23 cellular contexts compared by ENCODE assay signal in genomic region chr14:53043107-53043704, GRCh38.
DNase-seq lines count a peak whose midpoint lies in the region; ATAC-seq and TF ChIP-seq lines count a peak whose summit lies in the region.
"Had no signal": no experiment of that assay in that cellular context is flagged by ENCODE, and none has a peak within 500 bp of the region (broad histone marks: within the 10 kb centered on the region; RNA-seq: fewer than 3 reads in every experiment).

No MANE protein-coding gene starts in this region.

- H3K27ac Mint-ChIP-seq in stimulated activated naive B cell treated with anti-CD40 and anti-IgM and Interleukin-4, amounts not matched to agents 10 μg/mL and 1 μg/mL and 100 μg/mL, for 72 hours: no peak overlapping the region
- H3K27ac Mint-ChIP-seq in naive thymus-derived CD8-positive, alpha-beta T cell: peak overlapping the region in 1 of 10 donors; percentile 26
- no peak overlapping the region for H3K27ac Mint-ChIP-seq in immature natural killer cell
- H3K27ac Mint-ChIP-seq: activated CD4-positive, alpha-beta memory T cell treated with anti-CD3 and anti-CD28 coated beads, Interleukin-2, amount 10 ng/mL, durations not matched to agents 7 days and 5 days; activated naive CD8-positive, alpha-beta T cell; naive thymus-derived CD4-positive, alpha-beta T cell; progenitor cell of endocrine pancreas; T-cell had no signal

- intact Hi-C loops in ascending aorta (cut with DNase I): no loop called here

- peaks cover 0 to 3% of the 10 kb centered on the region in 2 donors for H3K9me3 Mint-ChIP-seq in stimulated activated naive B cell treated with anti-CD40 and anti-IgM and Interleukin-4, amounts not matched to agents 10 μg/mL and 1 μg/mL and 100 μg/mL, for 72 hours
- H3K9me3 Mint-ChIP-seq in naive thymus-derived CD8-positive, alpha-beta T cell: no peaks in the 10 kb centered on the region
- H3K9me3 Mint-ChIP-seq in immature natural killer cell: no peaks in the 10 kb centered on the region
- H3K9me3 Mint-ChIP-seq: activated CD4-positive, alpha-beta memory T cell treated with anti-CD3 and anti-CD28 coated beads, Interleukin-2, amount 10 ng/mL, durations not matched to agents 7 days and 5 days; T-cell had no signal

- POLR2A ChIA-PET in naive thymus-derived CD8-positive, alpha-beta T cell (lab: Charles Lee): no interaction called here

- H3K36me3 ChIP-seq in ascending aorta (no peaks in the 10 kb centered on the region), lung (ENCODE audit: control insufficient read depth in 2 of 2, insufficient read depth in 2 of 2, low read length in 2 of 2) (no peaks in the 10 kb centered on the region), subcutaneous abdominal adipose tissue (ENCODE audit: control insufficient read depth in 5 of 5, insufficient read depth in 5 of 5, low read length in 5 of 5) (peaks cover 0 to 12% (median 3%) of the 10 kb centered on the region in 5 donors)
- H3K36me3 ChIP-seq: MG63 had no signal

- DNase-seq in ascending aorta (ENCODE audit: low spot score in 2 of 2): peak in 1 of 2 donors; percentile 66
- peak; percentile 73 for DNase-seq in fibroblast of villous mesenchyme (ENCODE audit: low read depth)
- no peak for DNase-seq in lung (ENCODE audit: low spot score)
- no peak for DNase-seq in stimulated activated naive B cell treated with anti-CD40 and anti-IgM and Interleukin-4, amounts not matched to agents 10 μg/mL and 1 μg/mL and 100 μg/mL, for 72 hours
- DNase-seq in naive thymus-derived CD8-positive, alpha-beta T cell: no peak
- no peak for DNase-seq in immature natural killer cell
- no peak for DNase-seq in T-helper 2 cell
- DNase-seq: activated CD4-positive, alpha-beta memory T cell treated with anti-CD3 and anti-CD28 coated beads, Interleukin-2, amount 10 ng/mL, durations not matched to agents 7 days and 5 days; activated T-cell treated with anti-CD3 and anti-CD28 coated beads, Interleukin-2, amount 50 U/mL, for 48 hours; Caco-2; caudate nucleus; effector memory CD4-positive, alpha-beta T cell; left colon; MG63; naive thymus-derived CD4-positive, alpha-beta T cell; NCI-H187; NCI-H446 treated with DMSO at 0.1 percent for 48 hours; stimulated activated naive CD8-positive, alpha-beta T cell treated with anti-CD3 and anti-CD28 coated beads, Interleukin-15, amount 100 ng/mL, for 72 hours; T-cell had no signal

- H3K4me3 ChIP-seq in ascending aorta (peak overlapping the region in 1 of 2 donors; percentile 46), fibroblast of villous mesenchyme (ENCODE audit: low read depth, low read length) (no peak overlapping the region), lung (no peak overlapping the region), subcutaneous abdominal adipose tissue (ENCODE audit: low read depth in 1 of 5, low read length in 5 of 5) (peak overlapping the region in 2 of 5 donors; percentile 10 to 28)
- H3K4me3 ChIP-seq: MG63 had no signal

- WGBS in lung, 2 donors: 70 to 85% methylated on average over 6 of the region's 6 CpGs

- ATAC-seq in lung (ENCODE audit: insufficient read depth, low FRiP score): peak; percentile 19
- no peak for ATAC-seq in stimulated activated naive B cell treated with anti-CD40 and anti-IgM and Interleukin-4, amounts not matched to agents 10 μg/mL and 1 μg/mL and 100 μg/mL, for 72 hours (replicated peaks)
- no peak for ATAC-seq in naive thymus-derived CD8-positive, alpha-beta T cell
- ATAC-seq: left colon; naive thymus-derived CD4-positive, alpha-beta T cell; stimulated activated naive CD8-positive, alpha-beta T cell treated with anti-CD3 and anti-CD28 coated beads, Interleukin-15, amount 100 ng/mL, for 72 hours; T-cell had no signal

- no peaks in the 10 kb centered on the region for H3K4me1 Mint-ChIP-seq in stimulated activated naive B cell treated with anti-CD40 and anti-IgM and Interleukin-4, amounts not matched to agents 10 μg/mL and 1 μg/mL and 100 μg/mL, for 72 hours
- H3K4me1 Mint-ChIP-seq in naive thymus-derived CD8-positive, alpha-beta T cell: peaks cover 0 to 13% (median 8%) of the 10 kb centered on the region in 4 donors
- H3K4me1 Mint-ChIP-seq in immature natural killer cell: no peaks in the 10 kb centered on the region
- H3K4me1 Mint-ChIP-seq: activated CD4-positive, alpha-beta memory T cell treated with anti-CD3 and anti-CD28 coated beads, Interleukin-2, amount 10 ng/mL, durations not matched to agents 7 days and 5 days; naive thymus-derived CD4-positive, alpha-beta T cell; T-cell had no signal

- no peaks in the 10 kb centered on the region for H3K27me3 ChIP-seq in ascending aorta
- no peaks in the 10 kb centered on the region for H3K27me3 ChIP-seq in lung (ENCODE audit: control insufficient read depth, insufficient read depth)
- no peaks in the 10 kb centered on the region for H3K27me3 ChIP-seq in subcutaneous abdominal adipose tissue (ENCODE audit: control insufficient read depth in 5 of 5, insufficient read depth in 4 of 5, low read length in 5 of 5)
- H3K27me3 ChIP-seq: MG63 had no signal

- TF ChIP-seq CTCF in ascending aorta (IDR thresholded peaks at IDR 0.05) (no peak), fibroblast of villous mesenchyme (IDR thresholded peaks at IDR 0.05; ENCODE audit: insufficient read depth, low read depth, low read length) (no peak), lung (IDR thresholded peaks at IDR 0.05; ENCODE audit: control extremely low read depth, extremely low read depth) (no peak)

- peak overlapping the region in 1 of 5 donors; percentile 39 for H3K9ac ChIP-seq in subcutaneous abdominal adipose tissue (ENCODE audit: low read length in 5 of 5)

- H3K4me3 Mint-ChIP-seq in stimulated activated naive B cell treated with anti-CD40 and anti-IgM and Interleukin-4, amounts not matched to agents 10 μg/mL and 1 μg/mL and 100 μg/mL, for 72 hours: no peak overlapping the region
- H3K4me3 Mint-ChIP-seq in naive thymus-derived CD8-positive, alpha-beta T cell: no peak overlapping the region
- H3K4me3 Mint-ChIP-seq in immature natural killer cell: no peak overlapping the region
- H3K4me3 Mint-ChIP-seq: activated CD4-positive, alpha-beta memory T cell treated with anti-CD3 and anti-CD28 coated beads, Interleukin-2, amount 10 ng/mL, durations not matched to agents 7 days and 5 days; activated naive CD8-positive, alpha-beta T cell; naive thymus-derived CD4-positive, alpha-beta T cell; stimulated activated naive CD8-positive, alpha-beta T cell treated with anti-CD3 and anti-CD28 coated beads, Interleukin-15, amount 100 ng/mL, for 72 hours; T-cell had no signal

- H3K9me3 ChIP-seq in ascending aorta: no peaks in the 10 kb centered on the region
- H3K9me3 ChIP-seq in lung (ENCODE audit: control insufficient read depth in 2 of 2, insufficient read depth in 1 of 2, low read length in 1 of 2): no peaks in the 10 kb centered on the region
- H3K9me3 ChIP-seq in subcutaneous abdominal adipose tissue (ENCODE audit: control insufficient read depth in 5 of 5, low read length in 5 of 5): no peaks in the 10 kb centered on the region
- H3K9me3 ChIP-seq: Caco-2, MG63 had no signal

- H3K27me3 Mint-ChIP-seq in stimulated activated naive B cell treated with anti-CD40 and anti-IgM and Interleukin-4, amounts not matched to agents 10 μg/mL and 1 μg/mL and 100 μg/mL, for 72 hours: no peaks in the 10 kb centered on the region
- H3K27me3 Mint-ChIP-seq in naive thymus-derived CD8-positive, alpha-beta T cell: no peaks in the 10 kb centered on the region
- no peaks in the 10 kb centered on the region for H3K27me3 Mint-ChIP-seq in immature natural killer cell (ENCODE audit: low read depth in 3 of 3)
- H3K27me3 Mint-ChIP-seq: activated CD4-positive, alpha-beta memory T cell treated with anti-CD3 and anti-CD28 coated beads, Interleukin-2, amount 10 ng/mL, durations not matched to agents 7 days and 5 days; activated naive CD8-positive, alpha-beta T cell; naive thymus-derived CD4-positive, alpha-beta T cell; progenitor cell of endocrine pancreas; stimulated activated naive CD8-positive, alpha-beta T cell treated with anti-CD3 and anti-CD28 coated beads, Interleukin-15, amount 100 ng/mL, for 72 hours; T-cell had no signal

- H3K4me1 ChIP-seq in ascending aorta (peaks cover 0 to 26% of the 10 kb centered on the region in 2 donors), lung (ENCODE audit: control insufficient read depth in 2 of 2, insufficient read depth in 2 of 2, low read length in 2 of 2) (peaks cover 0 to 15% of the 10 kb centered on the region in 2 donors), subcutaneous abdominal adipose tissue (ENCODE audit: control insufficient read depth in 5 of 5, insufficient read depth in 5 of 5, low read length in 5 of 5) (peaks cover 0 to 31% (median 19%) of the 10 kb centered on the region in 5 donors)
- H3K4me1 ChIP-seq: Caco-2 had no signal

- peaks cover 43 to 56% of the 10 kb centered on the region in 2 donors for H3K36me3 Mint-ChIP-seq in stimulated activated naive B cell treated with anti-CD40 and anti-IgM and Interleukin-4, amounts not matched to agents 10 μg/mL and 1 μg/mL and 100 μg/mL, for 72 hours
- peaks cover 27 to 82% (median 62%) of the 10 kb centered on the region in 3 donors for H3K36me3 Mint-ChIP-seq in naive thymus-derived CD8-positive, alpha-beta T cell
- peaks cover 45 to 56% (median 48%) of the 10 kb centered on the region in 3 donors for H3K36me3 Mint-ChIP-seq in immature natural killer cell

- H3K27ac ChIP-seq in ascending aorta (peak overlapping the region; percentile 58), lung (ENCODE audit: low read depth in 1 of 2, low read length in 1 of 2) (peak overlapping the region in 1 of 2 donors; percentile 69), subcutaneous abdominal adipose tissue (ENCODE audit: low read depth, low read length) (peak overlapping the region; percentile 65)
- H3K27ac ChIP-seq: VCaP had no signal
